ENCODE assay signal across 2 cellular contexts in genomic region chr9:123723135-123723875, GRCh38.
A peak's percentile ranks its signal among the peaks of the same experiment; 100 is the strongest.
TF ChIP-seq lines count a peak whose summit lies in the region.

No MANE protein-coding gene starts in this region.

TF ChIP-seq in liver, 16 proteins besides CTCF, POLR2A, EP300 and RAD21 (continued from another document):
- TF ChIP-seq GABPA (IDR thresholded peaks at IDR 0.05 in 1 of 2, conservative IDR thresholded peaks at IDR 0.05 in 1 of 2) (no peak), ATF3 (IDR thresholded peaks at IDR 0.05) (no peak), EGR1 (IDR thresholded peaks at IDR 0.05; ENCODE audit: low read depth in 2 of 2) (no peak), HNF4A (conservative IDR thresholded peaks at IDR 0.05) (peak; percentile 91 to 94), HNF4G (IDR thresholded peaks at IDR 0.05) (peak; percentile 82), NR2F2 (IDR thresholded peaks at IDR 0.05) (no peak), REST (IDR thresholded peaks at IDR 0.05) (no peak), SP1 (IDR thresholded peaks at IDR 0.05) (peak; percentile 45)
TF ChIP-seq in liver: peak in this region for 5.

TF ChIP-seq in GM23338, 12 proteins besides CTCF, POLR2A, EP300 and RAD21 (continued from another document):
- no peak for TF ChIP-seq ZNF462 (CRISPR knock-in tag; IDR thresholded peaks at IDR 0.05)
- TF ChIP-seq ETS1 (IDR thresholded peaks at IDR 0.05) = no peak
- no peak for TF ChIP-seq ZNF114 (CRISPR knock-in tag; IDR thresholded peaks at IDR 0.05)
- TF ChIP-seq POLR2AphosphoS5 (IDR thresholded peaks at IDR 0.05; ENCODE audit: low read depth) = no peak
